In genomic region chr18:44758821-44759624, GRCh38 we compare ENCODE assay signal across 2 cellular contexts.
TF ChIP-seq lines count a peak whose summit lies in the region.

No MANE protein-coding gene starts in this region.

TF ChIP-seq in GM12878, 131 proteins besides CTCF, POLR2A, EP300 and RAD21 (continues in another document):
- TF ChIP-seq NKRF (conservative IDR thresholded peaks at IDR 0.05) (no peak), JUNB (IDR thresholded peaks at IDR 0.05) (peak; percentile 86), POLR2AphosphoS5 (IDR thresholded peaks at IDR 0.05; ENCODE audit: low read length) (peak; percentile 67), PKNOX1 (IDR thresholded peaks at IDR 0.05) (peak; percentile 67), STAT1 (conservative IDR thresholded peaks at IDR 0.05) (no peak), PML (IDR thresholded peaks at IDR 0.05; ENCODE audit: low read length) (peak; percentile 93), ASH2L (IDR thresholded peaks at IDR 0.05; ENCODE audit: borderline replicate concordance, low read depth) (peak; percentile 70; the same call in 1 of the 2 replicates), ATF7 (IDR thresholded peaks at IDR 0.05; ENCODE audit: low read depth) (peak; percentile 94), MEF2A (IDR thresholded peaks at IDR 0.05; ENCODE audit: insufficient read depth, low read depth, low read length) (peak; percentile 99), SP1 (IDR thresholded peaks at IDR 0.05; ENCODE audit: low read depth, low read length) (peak; percentile 85), MXI1 (IDR thresholded peaks at IDR 0.05; ENCODE audit: low read depth, low read length) (peak; percentile 90), ATF2 (IDR thresholded peaks at IDR 0.05; ENCODE audit: low read length) (peak; percentile 97), E2F8 (IDR thresholded peaks at IDR 0.05; ENCODE audit: low read depth, partially characterized antibody) (peak; percentile 84), FOXM1 (IDR thresholded peaks at IDR 0.05; ENCODE audit: low read depth, low read length) (peak; percentile 99), FOXK2 (IDR thresholded peaks at IDR 0.05) (no peak)

TF ChIP-seq in SK-N-SH, 30 proteins besides CTCF, POLR2A, EP300 and RAD21:
- no peak for TF ChIP-seq FOXM1 (IDR thresholded peaks at IDR 0.05; ENCODE audit: low read depth)
- no peak for TF ChIP-seq RFX5 (IDR thresholded peaks at IDR 0.05; ENCODE audit: low read length)
TF ChIP-seq in SK-N-SH: peak in this region for 0.
